ENCODE assay signal across 8 cellular contexts in the genomic region with DNA sequence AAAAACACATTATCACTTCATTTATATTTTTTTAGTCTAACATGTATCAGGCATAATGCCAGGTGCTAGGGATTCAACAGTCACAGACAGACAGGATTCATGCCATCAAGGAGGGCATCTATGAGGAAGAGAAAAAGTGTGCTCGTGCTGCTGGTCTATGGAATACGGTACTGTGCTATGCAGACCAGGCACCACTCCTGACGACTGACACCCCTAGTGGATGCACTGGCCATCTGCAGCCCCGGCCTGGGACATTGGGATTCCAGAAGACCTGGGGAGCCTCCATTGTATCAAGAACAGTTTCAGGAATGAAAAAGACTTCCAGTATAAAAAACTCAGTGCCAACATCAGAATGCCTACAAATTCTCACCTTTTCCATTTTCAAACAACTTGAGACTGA.
DNase-seq lines count a peak whose midpoint lies in the region; ATAC-seq and TF ChIP-seq lines count a peak whose summit lies in the region.

No MANE protein-coding gene starts in this region.

- H3K9me2 ChIP-seq in OCI-LY7 (ENCODE audit: insufficient read depth, low read length): no peaks in the 10 kb centered on the region

- H3K27ac ChIP-seq in OCI-LY7 (ENCODE audit: low read depth, low read length, poor library complexity, severe bottlenecking): no peak overlapping the region
- H3K27ac ChIP-seq in naive thymus-derived CD4-positive, alpha-beta T cell (ENCODE audit: low read depth, low read length): no peak overlapping the region

- H3K4me2 ChIP-seq in OCI-LY7 (ENCODE audit: low read length): peak overlapping the region; percentile 37; the same call in 1 of the 2 replicates

- POLR2A ChIA-PET in OCI-LY7 (lab: Charles Lee): interaction anchor here (0.6 to 2.9 kb wide), 7 partner anchors 10 to 1276 kb away, joined by 3 to 21 read pairs (median 3); no protein-coding TSS in a partner anchor
- POLR2A ChIA-PET in naive thymus-derived CD4-positive, alpha-beta T cell (lab: Charles Lee): interaction anchor here (1.7 kb wide), 1 partner anchor 13 kb away, joined by 8 read pairs; no protein-coding TSS in a partner anchor

- peak overlapping the region in 1 of 9 donors; percentile 1 for H3K27ac Mint-ChIP-seq in naive thymus-derived CD4-positive, alpha-beta T cell

- peak; percentile 83 for ATAC-seq in GM19043 (IDR thresholded peaks at IDR 0.05; ENCODE audit: low read depth, unreplicated experiment)
- ATAC-seq in HG03139 (IDR thresholded peaks at IDR 0.05; ENCODE audit: unreplicated experiment): peak; percentile 77
- ATAC-seq in naive thymus-derived CD4-positive, alpha-beta T cell: peak; percentile 48

- no TSS peak for BruUV-seq in OCI-LY7 (replicated peaks; lab: Mats Ljungman, UMichigan)

- no peaks in the 10 kb centered on the region for H3K27me3 ChIP-seq in naive thymus-derived CD4-positive, alpha-beta T cell (ENCODE audit: control insufficient read depth in 2 of 2, insufficient read depth in 2 of 2, low read length in 2 of 2)

- CTCF ChIA-PET in OCI-LY7 (lab: Charles Lee; ENCODE audit: unreplicated experiment): interaction anchor here (0.6 kb wide), 1 partner anchor 74 kb away, joined by 3 read pairs; no protein-coding TSS in a partner anchor
- CTCF ChIA-PET in naive thymus-derived CD4-positive, alpha-beta T cell (lab: Charles Lee): no interaction called here

- peaks cover 5 to 32% (median 11%) of the 10 kb centered on the region in 5 donors for H3K36me3 Mint-ChIP-seq in naive thymus-derived CD4-positive, alpha-beta T cell

- H3K79me2 ChIP-seq in OCI-LY7 (ENCODE audit: insufficient read depth, low read depth, low read length): peaks cover 25% of the 10 kb centered on the region; the same call in 1 of the 2 replicates

- no peaks in the 10 kb centered on the region for H3K9me3 ChIP-seq in OCI-LY7 (ENCODE audit: low read length)
- H3K9me3 ChIP-seq in naive thymus-derived CD4-positive, alpha-beta T cell (ENCODE audit: control insufficient read depth in 2 of 3, low read length in 3 of 3): no peaks in the 10 kb centered on the region

- TF ChIP-seq CTCF in OCI-LY7 (conservative IDR thresholded peaks at IDR 0.05; ENCODE audit: low read length): peak; percentile 92

- intact Hi-C loops in OCI-LY7 (cut with micrococcal nuclease; ENCODE audit: unreplicated experiment): loop anchor here (5.0 kb wide), 1 partner anchor 203 kb away; no protein-coding TSS in a partner anchor
- intact Hi-C loops in naive thymus-derived CD4-positive, alpha-beta T cell (cut with micrococcal nuclease): no loop called here

- no peak overlapping the region for H3K4me3 ChIP-seq in OCI-LY7 (ENCODE audit: low read depth, low read length, poor library complexity, severe bottlenecking)
- H3K4me3 ChIP-seq in naive thymus-derived CD4-positive, alpha-beta T cell (ENCODE audit: low read length): no peak overlapping the region

- no peak overlapping the region for H2AFZ ChIP-seq in OCI-LY7 (ENCODE audit: low read length)

- H3K4me1 Mint-ChIP-seq in naive thymus-derived CD4-positive, alpha-beta T cell: peaks cover 31 to 93% (median 83%) of the 10 kb centered on the region in 7 donors

- H4K20me1 ChIP-seq in OCI-LY7 (ENCODE audit: insufficient read depth, low read length): no peaks in the 10 kb centered on the region

- peaks cover 10% of the 10 kb centered on the region; the same call in 1 of the 2 replicates for H3K36me3 ChIP-seq in OCI-LY7 (ENCODE audit: insufficient read depth, low read length)
- H3K36me3 ChIP-seq in naive thymus-derived CD4-positive, alpha-beta T cell (ENCODE audit: control insufficient read depth in 2 of 3, insufficient read depth in 3 of 3, low read length in 3 of 3): no peaks in the 10 kb centered on the region

- peak; percentile 66 for DNase-seq in DMS 273 (lab: John Stamatoyannopoulos, UW; ENCODE audit: unreplicated experiment)
- peak; percentile 79 for DNase-seq in OCI-LY7 (ENCODE audit: low spot score)
- peak; percentile 0 for DNase-seq in effector CD8-positive, alpha-beta T cell (lab: John Stamatoyannopoulos, UW)
- no peak for DNase-seq in naive thymus-derived CD4-positive, alpha-beta T cell
- DNase-seq in RPMI8226: no peak
- no peak for DNase-seq in GDM1 (lab: John Stamatoyannopoulos, UW)

- H3K4me3 Mint-ChIP-seq in naive thymus-derived CD4-positive, alpha-beta T cell: peak overlapping the region in 2 of 10 donors; percentile 10 to 12

- H3K9me3 Mint-ChIP-seq in naive thymus-derived CD4-positive, alpha-beta T cell: no peaks in the 10 kb centered on the region

- H3K27me3 Mint-ChIP-seq in naive thymus-derived CD4-positive, alpha-beta T cell: no peaks in the 10 kb centered on the region

- peaks cover 24% of the 10 kb centered on the region for H3K4me1 ChIP-seq in OCI-LY7 (ENCODE audit: insufficient read depth, low read length, poor library complexity, severe bottlenecking)
- H3K4me1 ChIP-seq in naive thymus-derived CD4-positive, alpha-beta T cell (ENCODE audit: control insufficient read depth in 2 of 2, insufficient read depth in 2 of 2, low read length in 2 of 2): peaks cover 17 to 30% of the 10 kb centered on the region in 2 donors

Comparison
In these comparisons a context has a peak if more than half of its experiments do, and no peak if none do; other contexts are left out.
1. DNase-seq: peak in DMS 273 (single experiment), OCI-LY7 (single experiment) and effector CD8-positive, alpha-beta T cell (single experiment); none in naive thymus-derived CD4-positive, alpha-beta T cell (0 of 9), RPMI8226 (single experiment) and GDM1 (single experiment).
2. Peak in every context shown above with its lines, with median percentiles within 50 percentile points of each other: ATAC-seq.